In genomic region chr19:57389194-57389729, GRCh38 we compare ENCODE assay signal across 8 cellular contexts. TPM values are rescaled to one million over a fixed set of nuclear protein-coding genes. Genes with fewer than 3 reads are reported as not detected.
DNase-seq lines count a peak whose midpoint lies in the region; ATAC-seq and TF ChIP-seq lines count a peak whose summit lies in the region.

No MANE protein-coding gene starts in this region.

- no peaks in the 10 kb centered on the region for H3K9me3 ChIP-seq in thyroid gland

- H3K27ac ChIP-seq in layer of hippocampus (ENCODE audit: low read depth, low read length) = peak overlapping the region; percentile 82
- H3K27ac ChIP-seq in thyroid gland = peak overlapping the region; percentile 82 to 94 (median 90)

- 55 to 57% methylated on average over 11 of the region's 11 CpGs for WGBS in thyroid gland, 2 donors

- peaks cover 58% of the 10 kb centered on the region for H3K36me3 Mint-ChIP-seq in activated T-cell treated with anti-CD3 and anti-CD28 coated beads, Interleukin-2, amount 50 U/mL, for 24 hours (ENCODE audit: low read depth)
- peaks cover 47% of the 10 kb centered on the region for H3K36me3 Mint-ChIP-seq in activated naive CD8-positive, alpha-beta T cell treated with anti-CD3 and anti-CD28 coated beads for 36 hours

- no peak for TF ChIP-seq CTCF in thyroid gland (IDR thresholded peaks at IDR 0.05)

- no peaks in the 10 kb centered on the region for H3K27me3 Mint-ChIP-seq in activated T-cell treated with anti-CD3 and anti-CD28 coated beads, Interleukin-2, amount 50 U/mL, for 24 hours
- H3K27me3 Mint-ChIP-seq in activated naive CD8-positive, alpha-beta T cell treated with anti-CD3 and anti-CD28 coated beads for 36 hours = no peaks in the 10 kb centered on the region

- intact Hi-C loops in thyroid gland (cut with DNase I) = no loop called here

- H3K4me3 Mint-ChIP-seq in activated T-cell treated with anti-CD3 and anti-CD28 coated beads, Interleukin-2, amount 50 U/mL, for 24 hours = peak overlapping the region; percentile 86
- H3K4me3 Mint-ChIP-seq in activated naive CD8-positive, alpha-beta T cell treated with anti-CD3 and anti-CD28 coated beads for 36 hours = peak overlapping the region; percentile 96

- H3K27me3 ChIP-seq in layer of hippocampus (ENCODE audit: control insufficient read depth, insufficient read depth, low read length) = no peaks in the 10 kb centered on the region
- H3K27me3 ChIP-seq in thyroid gland = no peaks in the 10 kb centered on the region

- peaks cover 10 to 17% of the 10 kb centered on the region in 2 donors for H3K4me1 ChIP-seq in thyroid gland

- peak overlapping the region in 2 of 3 donors; percentile 61 to 72 for H3K4me3 ChIP-seq in thyroid gland (replicated peaks in 1 of 3)

- peaks cover 35% of the 10 kb centered on the region for H3K4me1 Mint-ChIP-seq in activated T-cell treated with anti-CD3 and anti-CD28 coated beads, Interleukin-2, amount 50 U/mL, for 24 hours (ENCODE audit: low read depth)
- H3K4me1 Mint-ChIP-seq in activated naive CD8-positive, alpha-beta T cell treated with anti-CD3 and anti-CD28 coated beads for 36 hours = peaks cover 26% of the 10 kb centered on the region

- no peaks in the 10 kb centered on the region for H3K36me3 ChIP-seq in thyroid gland

- H3K9me3 Mint-ChIP-seq in activated T-cell treated with anti-CD3 and anti-CD28 coated beads, Interleukin-2, amount 50 U/mL, for 24 hours = peaks cover 47% of the 10 kb centered on the region
- H3K9me3 Mint-ChIP-seq in activated naive CD8-positive, alpha-beta T cell treated with anti-CD3 and anti-CD28 coated beads for 36 hours = peaks cover 22% of the 10 kb centered on the region

- no peak for DNase-seq in activated T-cell treated with anti-CD3 and anti-CD28 coated beads, Interleukin-2, amount 50 U/mL, for 24 hours
- no peak for DNase-seq in activated T-cell treated with anti-CD3 and anti-CD28 coated beads, Interleukin-2, amount 50 U/mL, for 1 hour
- no peak for DNase-seq in activated naive CD8-positive, alpha-beta T cell treated with anti-CD3 and anti-CD28 coated beads for 36 hours
- DNase-seq in thyroid gland (no peak), HT-29 (ENCODE audit: low spot score) (no peak)
- no peak for DNase-seq in stimulated activated naive CD4-positive, alpha-beta T cell treated with Interleukin-2 at 50 U/mL for 16 hours (lab: John Stamatoyannopoulos, UW)

- no peak for TF ChIP-seq POLR2A in thyroid gland (IDR thresholded peaks at IDR 0.05)

- H3K27ac Mint-ChIP-seq in activated T-cell treated with anti-CD3 and anti-CD28 coated beads, Interleukin-2, amount 50 U/mL, for 24 hours = peak overlapping the region; percentile 97
- peak overlapping the region; percentile 92 for H3K27ac Mint-ChIP-seq in activated naive CD8-positive, alpha-beta T cell treated with anti-CD3 and anti-CD28 coated beads for 36 hours

- ATAC-seq in GM21786 (IDR thresholded peaks at IDR 0.05; ENCODE audit: unreplicated experiment) = no peak

RNA-seq across cellular contexts. Expression of gene ZNF548, which starts 0.4 kb away (rescaled TPM):
- 10 to 100 TPM; 17.4 to 18.5 TPM for total RNA-seq in activated naive CD8-positive, alpha-beta T cell treated with anti-CD3 and anti-CD28 coated beads for 36 hours
- total RNA-seq in thyroid gland = 10 to 100 TPM; 22.3 to 31.0 (median 28.1) TPM
- total RNA-seq in HT-29 (2014; rRNA removed; shearing (Covaris generic)) = 10.2 and 12.2 TPM in 2 replicates

RNA-seq across cellular contexts. Expression of gene ZNF17, which starts 21.7 kb away (rescaled TPM):
- total RNA-seq in activated naive CD8-positive, alpha-beta T cell treated with anti-CD3 and anti-CD28 coated beads for 36 hours = 10 to 100 TPM; 10.5 to 12.3 TPM
- total RNA-seq in thyroid gland = 10 to 100 TPM; 17.8 to 33.1 (median 20.8) TPM
- total RNA-seq in HT-29 (2014; rRNA removed; shearing (Covaris generic)) = 4.7 and 7.2 TPM in 2 replicates

RNA-seq across cellular contexts. Expression of gene TRAPPC2B, which starts 25.9 kb away (rescaled TPM):
- total RNA-seq in activated naive CD8-positive, alpha-beta T cell treated with anti-CD3 and anti-CD28 coated beads for 36 hours = 1 to 10 TPM; 6.3 to 8.2 TPM
- total RNA-seq in thyroid gland = 10 to 100 TPM in 3 of 4 donors, 1 to 10 TPM in 1; 8.7 to 38.3 (median 23.0) TPM
- 8.0 and 13.8 TPM in 2 replicates for total RNA-seq in HT-29 (2014; rRNA removed; shearing (Covaris generic))

RNA-seq across cellular contexts. Expression of gene ZNF547, which starts 25.9 kb away (rescaled TPM):
- total RNA-seq in activated naive CD8-positive, alpha-beta T cell treated with anti-CD3 and anti-CD28 coated beads for 36 hours = 1 to 10 TPM; 1.6 to 1.8 TPM
- total RNA-seq in thyroid gland = 1 to 10 TPM; 2.5 to 7.0 (median 4.6) TPM
- total RNA-seq in HT-29 (2014; rRNA removed; shearing (Covaris generic)) = 1.0 and 3.2 TPM in 2 replicates

RNA-seq across cellular contexts. Expression of gene ZNF304, which starts 38.2 kb away (rescaled TPM):
- total RNA-seq in activated naive CD8-positive, alpha-beta T cell treated with anti-CD3 and anti-CD28 coated beads for 36 hours = 10 to 100 TPM; 10.3 to 10.5 TPM
- total RNA-seq in thyroid gland = 10 to 100 TPM; 10.7 to 14.1 (median 13.9) TPM
- total RNA-seq in HT-29 (2014; rRNA removed; shearing (Covaris generic)) = not detected in 2 replicates
